In genomic region chr1:10681296-10682113, GRCh38 we compare ENCODE assay signal across 1 cellular context.
TF ChIP-seq lines count a peak whose summit lies in the region.

No MANE protein-coding gene starts in this region.

TF ChIP-seq in HEK293, 187 proteins besides CTCF, POLR2A, EP300 and RAD21:
- TF ChIP-seq PRDM4 (tag by site-specific recombination; IDR thresholded peaks at IDR 0.05): no peak
- TF ChIP-seq, protein P1, sequence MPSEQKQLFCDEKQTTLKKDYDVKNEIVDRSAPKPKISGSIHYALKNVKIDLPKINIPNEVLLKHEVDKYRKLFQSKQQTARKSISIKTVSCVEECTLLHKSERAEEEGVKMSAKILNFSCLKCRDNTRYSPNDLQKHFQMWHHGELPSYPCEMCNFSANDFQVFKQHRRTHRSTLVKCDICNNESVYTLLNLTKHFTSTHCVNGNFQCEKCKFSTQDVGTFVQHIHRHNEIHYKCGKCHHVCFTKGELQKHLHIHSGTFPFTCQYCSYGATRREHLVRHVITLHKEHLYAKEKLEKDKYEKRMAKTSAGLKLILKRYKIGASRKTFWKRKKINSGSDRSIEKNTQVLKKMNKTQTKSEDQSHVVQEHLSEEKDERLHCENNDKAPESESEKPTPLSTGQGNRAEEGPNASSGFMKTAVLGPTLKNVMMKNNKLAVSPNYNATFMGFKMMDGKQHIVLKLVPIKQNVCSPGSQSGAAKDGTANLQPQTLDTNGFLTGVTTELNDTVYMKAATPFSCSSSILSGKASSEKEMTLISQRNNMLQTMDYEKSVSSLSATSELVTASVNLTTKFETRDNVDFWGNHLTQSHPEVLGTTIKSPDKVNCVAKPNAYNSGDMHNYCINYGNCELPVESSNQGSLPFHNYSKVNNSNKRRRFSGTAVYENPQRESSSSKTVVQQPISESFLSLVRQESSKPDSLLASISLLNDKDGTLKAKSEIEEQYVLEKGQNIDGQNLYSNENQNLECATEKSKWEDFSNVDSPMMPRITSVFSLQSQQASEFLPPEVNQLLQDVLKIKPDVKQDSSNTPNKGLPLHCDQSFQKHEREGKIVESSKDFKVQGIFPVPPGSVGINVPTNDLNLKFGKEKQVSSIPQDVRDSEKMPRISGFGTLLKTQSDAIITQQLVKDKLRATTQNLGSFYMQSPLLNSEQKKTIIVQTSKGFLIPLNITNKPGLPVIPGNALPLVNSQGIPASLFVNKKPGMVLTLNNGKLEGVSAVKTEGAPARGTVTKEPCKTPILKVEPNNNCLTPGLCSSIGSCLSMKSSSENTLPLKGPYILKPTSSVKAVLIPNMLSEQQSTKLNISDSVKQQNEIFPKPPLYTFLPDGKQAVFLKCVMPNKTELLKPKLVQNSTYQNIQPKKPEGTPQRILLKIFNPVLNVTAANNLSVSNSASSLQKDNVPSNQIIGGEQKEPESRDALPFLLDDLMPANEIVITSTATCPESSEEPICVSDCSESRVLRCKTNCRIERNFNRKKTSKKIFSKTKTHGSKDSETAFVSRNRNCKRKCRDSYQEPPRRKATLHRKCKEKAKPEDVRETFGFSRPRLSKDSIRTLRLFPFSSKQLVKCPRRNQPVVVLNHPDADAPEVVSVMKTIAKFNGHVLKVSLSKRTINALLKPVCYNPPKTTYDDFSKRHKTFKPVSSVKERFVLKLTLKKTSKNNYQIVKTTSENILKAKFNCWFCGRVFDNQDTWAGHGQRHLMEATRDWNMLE (tag by site-specific recombination; conservative IDR thresholded peaks at IDR 0.05; ENCODE audit: low read depth): no peak
- no peak for TF ChIP-seq ZNF146 (tag by site-specific recombination; IDR thresholded peaks at IDR 0.05)
- TF ChIP-seq ZNF140 (tag by site-specific recombination; IDR thresholded peaks at IDR 0.05): no peak
- TF ChIP-seq ZNF837 (tag by site-specific recombination; IDR thresholded peaks at IDR 0.05): no peak
- peak; percentile 72 for TF ChIP-seq SCRT2 (tag by site-specific recombination; IDR thresholded peaks at IDR 0.05)
- TF ChIP-seq ZNF221 (tag by site-specific recombination; IDR thresholded peaks at IDR 0.05; ENCODE audit: borderline replicate concordance): no peak
